14 cellular contexts compared by ENCODE assay signal in genomic region chr2:28602751-28603639, GRCh38.
DNase-seq lines count a peak whose midpoint lies in the region; ATAC-seq and TF ChIP-seq lines count a peak whose summit lies in the region.
"Had no signal": no experiment of that assay in that cellular context is flagged by ENCODE, and none has a peak within 500 bp of the region (broad histone marks: within the 10 kb centered on the region; RNA-seq: fewer than 3 reads in every experiment).

No MANE protein-coding gene starts in this region.

- ATAC-seq in activated naive CD8-positive, alpha-beta T cell treated with anti-CD3 and anti-CD28 coated beads, Interleukin-2, amount 10 ng/mL, durations not matched to agents 7 days and 5 days (ENCODE audit: low read depth) = no peak
- no peak for ATAC-seq in naive thymus-derived CD8-positive, alpha-beta T cell
- ATAC-seq in GM18870 (IDR thresholded peaks at IDR 0.05; ENCODE audit: unreplicated experiment) = no peak
- ATAC-seq: HCT116, left ventricle myocardium superior had no signal

- no peaks in the 10 kb centered on the region for H3K36me3 ChIP-seq in BLaER1 treated with 17β-estradiol and CSF1 and Interleukin-3, amounts not matched to agents 10 nM and 100 nM
- no peaks in the 10 kb centered on the region for H3K36me3 ChIP-seq in SK-N-SH (replicated peaks in 1 of 2; ENCODE audit: control insufficient read depth in 1 of 2, insufficient read depth in 2 of 2, low read length in 1 of 2)

- CTCF ChIA-PET in SK-N-SH (lab: Yijun Ruan, JAX) = interaction anchor here (1.0 to 3.4 kb wide), 4 partner anchors 9 to 37 kb away, joined by 3 to 33 read pairs (median 4); no protein-coding TSS in a partner anchor

- H3K9me3 ChIP-seq in BLaER1 treated with 17β-estradiol and CSF1 and Interleukin-3, amounts not matched to agents 10 nM and 100 nM (replicated peaks in 1 of 11) = 0 out of 22 replicates have a peak, but pooled peaks cover 0 to 4% (median 0%) of the 10 kb centered on the region in 11 experiments
- no peaks in the 10 kb centered on the region for H3K9me3 ChIP-seq in SK-N-SH

- H3K9me3 Mint-ChIP-seq in activated naive CD8-positive, alpha-beta T cell treated with anti-CD3 and anti-CD28 coated beads, Interleukin-2, amount 10 ng/mL, durations not matched to agents 7 days and 5 days = no peaks in the 10 kb centered on the region
- peaks cover 0 to 2% (median 0%) of the 10 kb centered on the region in 9 donors for H3K9me3 Mint-ChIP-seq in naive thymus-derived CD8-positive, alpha-beta T cell

- H3K27me3 Mint-ChIP-seq in activated naive CD8-positive, alpha-beta T cell treated with anti-CD3 and anti-CD28 coated beads, Interleukin-2, amount 10 ng/mL, durations not matched to agents 7 days and 5 days = no peaks in the 10 kb centered on the region
- H3K27me3 Mint-ChIP-seq in naive thymus-derived CD8-positive, alpha-beta T cell = no peaks in the 10 kb centered on the region

- peak overlapping the region in 6 of 11 experiments; percentile 18 to 98 (median 86); a peak in 10 of 22 replicates for H3K4me2 ChIP-seq in BLaER1 treated with 17β-estradiol and CSF1 and Interleukin-3, amounts not matched to agents 10 nM and 100 nM
- no peak overlapping the region for H3K4me2 ChIP-seq in SK-N-SH

- no peaks in the 10 kb centered on the region for H3F3A ChIP-seq in SK-N-SH (replicated peaks; ENCODE audit: insufficient read depth)

- H3K9me2 ChIP-seq in SK-N-SH = no peaks in the 10 kb centered on the region

- no peak for TF ChIP-seq EP300 in SK-N-SH (IDR thresholded peaks at IDR 0.05; ENCODE audit: borderline replicate concordance in 1 of 2, low read depth in 1 of 2, low read length in 1 of 2)

- no peak overlapping the region for H3K4me3 Mint-ChIP-seq in activated naive CD8-positive, alpha-beta T cell treated with anti-CD3 and anti-CD28 coated beads, Interleukin-2, amount 10 ng/mL, durations not matched to agents 7 days and 5 days
- H3K4me3 Mint-ChIP-seq in naive thymus-derived CD8-positive, alpha-beta T cell = no peak overlapping the region

- no peaks in the 10 kb centered on the region for H4K20me1 ChIP-seq in BLaER1 treated with 17β-estradiol and CSF1 and Interleukin-3, amounts not matched to agents 10 nM and 100 nM
- no peaks in the 10 kb centered on the region for H4K20me1 ChIP-seq in SK-N-SH (ENCODE audit: insufficient read depth)

- peaks cover 0 to 74% (median 32%) of the 10 kb centered on the region in 10 experiments; a peak in 16 of 20 replicates for H3K4me1 ChIP-seq in BLaER1 treated with 17β-estradiol and CSF1 and Interleukin-3, amounts not matched to agents 10 nM and 100 nM
- no peaks in the 10 kb centered on the region; a peak in 1 of 4 replicates for H3K4me1 ChIP-seq in SK-N-SH (ENCODE audit: control insufficient read depth in 1 of 2, insufficient read depth in 2 of 2, low read depth in 1 of 2, low read length in 1 of 2)

- TF ChIP-seq CTCF in LNCaP clone FGC (IDR thresholded peaks at IDR 0.05; ENCODE audit: control insufficient read depth, extremely low read depth, insufficient read depth) (no peak), SK-N-SH (IDR thresholded peaks at IDR 0.05) (no peak)

- H3K27ac ChIP-seq in BLaER1 treated with 17β-estradiol and CSF1 and Interleukin-3, amounts not matched to agents 10 nM and 100 nM = peak overlapping the region in 4 of 11 experiments; percentile 31 to 88 (median 80); a peak in 6 of 22 replicates
- no peak overlapping the region for H3K27ac ChIP-seq in SK-N-SH (ENCODE audit: low read depth in 2 of 2, low read length in 1 of 2)

- peaks cover 9% of the 10 kb centered on the region for H3K4me1 Mint-ChIP-seq in activated naive CD8-positive, alpha-beta T cell treated with anti-CD3 and anti-CD28 coated beads, Interleukin-2, amount 10 ng/mL, durations not matched to agents 7 days and 5 days
- H3K4me1 Mint-ChIP-seq in naive thymus-derived CD8-positive, alpha-beta T cell = peaks cover 8 to 35% (median 13%) of the 10 kb centered on the region in 4 donors

- peak overlapping the region; percentile 63 for H3K27ac Mint-ChIP-seq in activated naive CD8-positive, alpha-beta T cell treated with anti-CD3 and anti-CD28 coated beads, Interleukin-2, amount 10 ng/mL, durations not matched to agents 7 days and 5 days
- H3K27ac Mint-ChIP-seq in naive thymus-derived CD8-positive, alpha-beta T cell = peak overlapping the region in 9 of 10 donors; percentile 4 to 83 (median 40)

- H3K79me2 ChIP-seq in SK-N-SH (ENCODE audit: insufficient read depth) = no peaks in the 10 kb centered on the region

- TF ChIP-seq RAD21 in SK-N-SH (IDR thresholded peaks at IDR 0.05; ENCODE audit: low read length) = no peak

- peak overlapping the region in 3 of 10 experiments; percentile 44 to 50 (median 45); a peak in 4 of 20 replicates for H3K4me3 ChIP-seq in BLaER1 treated with 17β-estradiol and CSF1 and Interleukin-3, amounts not matched to agents 10 nM and 100 nM
- H3K4me3 ChIP-seq in LNCaP clone FGC (ENCODE audit: low read depth, low read length) = no peak overlapping the region
- H3K4me3 ChIP-seq in SK-N-SH (ENCODE audit: low read depth in 2 of 2, low read length in 1 of 2) = no peak overlapping the region

- WGBS in SK-N-SH (ENCODE audit: low lambda C conversion rate) = 89% methylated on average over 3 of the region's 3 CpGs

- POLR2A ChIA-PET in activated naive CD8-positive, alpha-beta T cell treated with anti-CD3 and anti-CD28 coated beads, Interleukin-2, amount 10 ng/mL, durations not matched to agents 7 days and 5 days (lab: Charles Lee) = interaction anchor here (0.5 to 1.5 kb wide), 2 partner anchors 9 to 11 kb away, joined by 3 to 5 read pairs; no protein-coding TSS in a partner anchor
- POLR2A ChIA-PET in naive thymus-derived CD8-positive, alpha-beta T cell (lab: Charles Lee) = interaction anchor here (0.9 to 1.0 kb wide), 2 partner anchors 10 to 13 kb away, joined by 3 to 4 read pairs; no protein-coding TSS in a partner anchor
- POLR2A ChIA-PET in SK-N-SH (lab: Yijun Ruan, JAX) = interaction anchor here (0.7 kb wide), 1 partner anchor 149 kb away, joined by 3 read pairs; the partner anchor contains the start of gene PPP1CB

- H3K27me3 ChIP-seq in BLaER1 treated with 17β-estradiol and CSF1 and Interleukin-3, amounts not matched to agents 10 nM and 100 nM = no peaks in the 10 kb centered on the region
- H3K27me3 ChIP-seq in SK-N-SH (ENCODE audit: insufficient read depth) = no peaks in the 10 kb centered on the region

- DNase-seq in LNCaP clone FGC (ENCODE audit: low read depth) = peak; percentile 68
- DNase-seq in activated naive CD8-positive, alpha-beta T cell treated with anti-CD3 and anti-CD28 coated beads, Interleukin-2, amount 10 ng/mL, durations not matched to agents 7 days and 5 days = no peak
- no peak for DNase-seq in naive thymus-derived CD8-positive, alpha-beta T cell
- DNase-seq in GM19240 (ENCODE audit: insufficient read length, low spot score) = no peak
- DNase-seq in hippocampal formation (lab: John Stamatoyannopoulos, UW) = no peak
- DNase-seq in SK-N-SH = no peak
- DNase-seq: effector CD4-positive, alpha-beta T cell; left ventricle myocardium superior; NCI-H1417 treated with DMSO at 0.1 percent for 48 hours; NCI-H510A treated with DMSO at 0.1 percent for 48 hours; RPMI8226 had no signal

- H2AFZ ChIP-seq in SK-N-SH (ENCODE audit: low read depth) = no peak overlapping the region

- peaks cover 4% of the 10 kb centered on the region for H3K36me3 Mint-ChIP-seq in activated naive CD8-positive, alpha-beta T cell treated with anti-CD3 and anti-CD28 coated beads, Interleukin-2, amount 10 ng/mL, durations not matched to agents 7 days and 5 days
- peaks cover 0 to 2% (median 0%) of the 10 kb centered on the region in 3 donors for H3K36me3 Mint-ChIP-seq in naive thymus-derived CD8-positive, alpha-beta T cell

- H3K9ac ChIP-seq in BLaER1 treated with 17β-estradiol and CSF1 and Interleukin-3, amounts not matched to agents 10 nM and 100 nM = peak overlapping the region in 3 of 11 experiments; percentile 6 to 33 (median 20); a peak in 2 of 22 replicates
- no peak overlapping the region for H3K9ac ChIP-seq in SK-N-SH

TF ChIP-seq in SK-N-SH, 30 proteins besides CTCF, POLR2A, EP300 and RAD21 (continues in another document):
- no peak for TF ChIP-seq FOXJ3 (CRISPR knock-in tag; IDR thresholded peaks at IDR 0.05)
- no peak for TF ChIP-seq RFX5 (IDR thresholded peaks at IDR 0.05; ENCODE audit: low read length)
- TF ChIP-seq RCOR1 (IDR thresholded peaks at IDR 0.05; ENCODE audit: low read length) = no peak
- no peak for TF ChIP-seq NFIC (IDR thresholded peaks at IDR 0.05; ENCODE audit: borderline replicate concordance)
- TF ChIP-seq MEF2A (IDR thresholded peaks at IDR 0.05; ENCODE audit: borderline replicate concordance, low read depth) = no peak
- no peak for TF ChIP-seq GATA2 (CRISPR knock-in tag; IDR thresholded peaks at IDR 0.05)
- no peak for TF ChIP-seq JUND (IDR thresholded peaks at IDR 0.05)
- no peak for TF ChIP-seq SMC3 (IDR thresholded peaks at IDR 0.05; ENCODE audit: low read depth, low read length)
- no peak for TF ChIP-seq TAF1 (IDR thresholded peaks at IDR 0.05; ENCODE audit: borderline replicate concordance, low read depth, low read length)
- TF ChIP-seq FOSL2 (IDR thresholded peaks at IDR 0.05; ENCODE audit: borderline replicate concordance, low read depth) = no peak
- no peak for TF ChIP-seq MAX (IDR thresholded peaks at IDR 0.05; ENCODE audit: low read depth)
- no peak for TF ChIP-seq USF1 (IDR thresholded peaks at IDR 0.05; ENCODE audit: borderline replicate concordance, low read depth)
